ENCODE assay signal across 1 cellular context in genomic region chr2:110101280-110101844, GRCh38.
TF ChIP-seq lines count a peak whose summit lies in the region.

No MANE protein-coding gene starts in this region.

TF ChIP-seq in HepG2, 621 proteins besides CTCF, POLR2A, EP300 and RAD21 (continued from another document and continues in another):
- TF ChIP-seq ZBTB40 (IDR thresholded peaks at IDR 0.05): no peak
- no peak for TF ChIP-seq ZBTB40 (CRISPR knock-in tag; IDR thresholded peaks at IDR 0.05)
- peak; percentile 35; the same call in 1 of the 2 replicates for TF ChIP-seq ZNF788 (CRISPR knock-in tag; IDR thresholded peaks at IDR 0.05; ENCODE audit: borderline replicate concordance)
- no peak for TF ChIP-seq ZFP62 (CRISPR knock-in tag; IDR thresholded peaks at IDR 0.05)
- no peak for TF ChIP-seq ZNF652 (CRISPR knock-in tag; IDR thresholded peaks at IDR 0.05; ENCODE audit: borderline replicate concordance, low read depth)
- no peak for TF ChIP-seq ZNF329 (CRISPR knock-in tag; IDR thresholded peaks at IDR 0.05; ENCODE audit: low read depth)
- TF ChIP-seq SP1 (IDR thresholded peaks at IDR 0.05): no peak
- TF ChIP-seq SP1 (CRISPR knock-in tag; IDR thresholded peaks at IDR 0.05): peak; percentile 13; the same call in 1 of the 2 replicates
- TF ChIP-seq MED13 (CRISPR knock-in tag; IDR thresholded peaks at IDR 0.05): no peak
- no peak for TF ChIP-seq SALL2 (CRISPR knock-in tag; IDR thresholded peaks at IDR 0.05)
- TF ChIP-seq ZNF577 (CRISPR knock-in tag; IDR thresholded peaks at IDR 0.05; ENCODE audit: borderline replicate concordance, low read depth): no peak
- TF ChIP-seq ATF7-NPFF (CRISPR knock-in tag; IDR thresholded peaks at IDR 0.05; ENCODE audit: low read depth): no peak
- no peak for TF ChIP-seq ZSCAN25 (CRISPR knock-in tag; IDR thresholded peaks at IDR 0.05)
- TF ChIP-seq ZNF687 (CRISPR knock-in tag; IDR thresholded peaks at IDR 0.05): peak; percentile 68
- no peak for TF ChIP-seq NFKB2 (CRISPR knock-in tag; IDR thresholded peaks at IDR 0.05; ENCODE audit: borderline replicate concordance)
- TF ChIP-seq ZNF543 (CRISPR knock-in tag; IDR thresholded peaks at IDR 0.05): 0 out of 2 replicates have a peak, but pooled peaks have one; percentile 57
- TF ChIP-seq HNRNPL (IDR thresholded peaks at IDR 0.05; ENCODE audit: low read depth, low read length): peak; percentile 77; the same call in 1 of the 2 replicates
- TF ChIP-seq ELK4 (CRISPR knock-in tag; IDR thresholded peaks at IDR 0.05; ENCODE audit: borderline replicate concordance): no peak
- TF ChIP-seq SATB2 (CRISPR knock-in tag; IDR thresholded peaks at IDR 0.05): no peak
- no peak for TF ChIP-seq NR0B2 (CRISPR knock-in tag; IDR thresholded peaks at IDR 0.05)
- TF ChIP-seq ATM (IDR thresholded peaks at IDR 0.05; ENCODE audit: borderline replicate concordance): no peak
- no peak for TF ChIP-seq ZNF709 (CRISPR knock-in tag; IDR thresholded peaks at IDR 0.05)
- no peak for TF ChIP-seq NCOA1 (CRISPR knock-in tag; IDR thresholded peaks at IDR 0.05)
- TF ChIP-seq ZNF318 (CRISPR knock-in tag; IDR thresholded peaks at IDR 0.05): no peak
- no peak for TF ChIP-seq MXI1 (IDR thresholded peaks at IDR 0.05; ENCODE audit: borderline replicate concordance, low read depth, low read length)
- TF ChIP-seq NCOA5 (CRISPR knock-in tag; IDR thresholded peaks at IDR 0.05): no peak
- TF ChIP-seq RXRA (CRISPR knock-in tag; IDR thresholded peaks at IDR 0.05): 0 out of 2 replicates have a peak, but pooled peaks have one; percentile 39
- no peak; the same call in 1 of the 2 replicates for TF ChIP-seq ZBTB39 (CRISPR knock-in tag; IDR thresholded peaks at IDR 0.05)
- no peak for TF ChIP-seq GABPA (IDR thresholded peaks at IDR 0.05; ENCODE audit: low read depth, low read length)
- peak; percentile 39; the same call in 1 of the 2 replicates for TF ChIP-seq GABPA (CRISPR knock-in tag; IDR thresholded peaks at IDR 0.05; ENCODE audit: low read depth)
- TF ChIP-seq HMG20B (CRISPR knock-in tag; conservative IDR thresholded peaks at IDR 0.05): no peak
